ENCODE assay signal across 12 cellular contexts in the genomic region with DNA sequence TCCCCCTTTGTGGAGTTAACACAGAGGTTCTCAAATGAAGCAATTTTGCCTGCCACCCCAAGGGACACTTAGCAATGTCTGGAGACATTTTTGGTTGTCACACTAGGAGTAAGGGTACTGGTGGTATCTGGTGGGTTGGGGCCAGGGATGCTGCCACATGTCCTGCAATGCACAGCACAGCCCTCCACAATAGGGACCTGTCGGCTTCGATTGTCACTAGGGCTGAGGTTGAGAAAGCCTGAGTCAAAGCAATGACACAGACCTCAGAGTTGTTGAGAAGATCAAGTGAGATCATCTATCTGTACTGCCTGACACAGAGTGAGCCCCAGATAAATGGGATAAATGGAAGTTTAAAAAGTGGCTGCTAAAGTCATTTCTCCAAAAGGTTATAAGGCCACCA.
DNase-seq lines count a peak whose midpoint lies in the region; ATAC-seq, FAIRE-seq and TF ChIP-seq lines count a peak whose summit lies in the region.
"Had no signal": no experiment of that assay in that cellular context is flagged by ENCODE, and none has a peak within 500 bp of the region (broad histone marks: within the 10 kb centered on the region; RNA-seq: fewer than 3 reads in every experiment).

No MANE protein-coding gene starts in this region.

- H3K4me1 ChIP-seq in heart left ventricle (peaks cover 0 to 44% (median 30%) of the 10 kb centered on the region in 12 donors), vagina (peaks cover 62% of the 10 kb centered on the region)

- H3K9me3 ChIP-seq in heart left ventricle (no peaks in the 10 kb centered on the region), vagina (no peaks in the 10 kb centered on the region)

- ATAC-seq in heart left ventricle (peak in 1 of 4 donors; percentile 25), Right ventricle myocardium superior (ENCODE audit: poor library complexity) (no peak)
- ATAC-seq: T-cell had no signal

- no peaks in the 10 kb centered on the region for H3K27me3 ChIP-seq in heart left ventricle
- H3K27me3 ChIP-seq in vagina = no peaks in the 10 kb centered on the region

- FAIRE-seq in D721Med (lab: Jason Lieb, UNC) = no peak

- TF ChIP-seq POLR2A in heart left ventricle (IDR thresholded peaks at IDR 0.05) (no peak), vagina (IDR thresholded peaks at IDR 0.05) (no peak)

- TF ChIP-seq CTCF in heart left ventricle (IDR thresholded peaks at IDR 0.05) = no peak
- TF ChIP-seq CTCF in coronary artery (IDR thresholded peaks at IDR 0.05) = no peak
- no peak for TF ChIP-seq CTCF in vagina (IDR thresholded peaks at IDR 0.05)
- TF ChIP-seq CTCF in D721Med (IDR thresholded peaks at IDR 0.05; ENCODE audit: insufficient read depth, missing control alignments) = no peak

- WGBS in heart left ventricle, 4 donors = 89 to 92% (median 91%) methylated on average over 2 of the region's 2 CpGs

- H3K36me3 ChIP-seq in heart left ventricle = no peaks in the 10 kb centered on the region
- no peaks in the 10 kb centered on the region for H3K36me3 ChIP-seq in vagina

- intact Hi-C loops in heart left ventricle (cut with DNase I) = loop anchor here in 4 of 10 donors (10.0 kb wide), 3 partner anchors 54 to 254 kb away; partner anchors contain the start of gene KLF4 (in 3 of the 4)
- intact Hi-C loops in Right ventricle myocardium superior (cut with DNase I) = no loop called here
- intact Hi-C loops in vagina (cut with DNase I) = loop anchor here (5.0 to 10.0 kb wide), 2 partner anchors 101 to 254 kb away; partner anchors contain the start of gene KLF4

- H3K27ac ChIP-seq in heart left ventricle = peak overlapping the region in 11 of 12 donors; percentile 48 to 81 (median 67)
- H3K27ac ChIP-seq in coronary artery = peak overlapping the region; percentile 86 to 87
- peak overlapping the region; percentile 83 for H3K27ac ChIP-seq in vagina

- H3K4me3 ChIP-seq in heart left ventricle (no peak overlapping the region), coronary artery (no peak overlapping the region), vagina (no peak overlapping the region)

- DNase-seq in heart left ventricle (no peak), Right ventricle myocardium superior (no peak), coronary artery (ENCODE audit: low spot score) (no peak), myocyte (ENCODE audit: low read depth) (peak; percentile 38), vagina (ENCODE audit: extremely low spot score in 2 of 2) (no peak), D721Med (ENCODE audit: insufficient read length, low spot score) (no peak), COR-L47 (lab: John Stamatoyannopoulos, UW) (no peak), retina (no peak)
- DNase-seq: foreskin melanocyte, MV-4-11, NCI-H526, T-cell had no signal
